ENCODE assay signal across 19 cellular contexts in the genomic region with DNA sequence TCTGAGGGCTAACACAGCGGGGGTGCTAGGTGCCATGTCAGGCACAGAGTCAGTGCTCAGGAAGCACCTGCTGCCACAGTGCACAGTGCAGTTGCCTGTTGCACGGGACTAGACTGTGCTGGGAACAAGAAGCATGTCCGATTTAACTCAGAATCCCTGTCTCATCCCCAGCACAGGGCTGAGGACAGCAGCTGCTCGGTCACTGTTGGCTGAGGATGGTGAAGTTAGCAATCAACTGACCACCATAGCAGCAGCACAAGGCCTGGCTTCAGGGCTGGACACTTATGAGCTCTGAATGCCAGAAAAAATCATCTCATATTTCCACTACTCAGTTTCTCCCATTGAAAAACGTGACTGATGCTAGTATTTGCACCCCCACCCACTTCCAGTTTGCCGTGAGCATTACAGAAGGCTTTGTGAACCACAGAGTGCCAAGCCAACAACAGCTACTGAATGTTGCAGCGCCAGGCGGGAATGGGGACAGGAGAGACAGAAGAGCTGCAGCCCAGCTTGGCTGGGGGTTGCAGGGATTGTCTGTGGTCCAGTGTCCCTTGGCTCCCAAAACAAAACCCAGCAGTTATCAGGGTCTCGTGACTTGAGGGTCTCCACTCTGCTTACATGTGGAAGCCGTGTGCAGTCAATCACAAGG.
"Had no signal": no experiment of that assay in that cellular context is flagged by ENCODE, and none has a peak within 500 bp of the region (broad histone marks: within the 10 kb centered on the region; RNA-seq: fewer than 3 reads in every experiment).

No MANE protein-coding gene starts in this region.

- H3K4me3 Mint-ChIP-seq: activated naive CD4-positive, alpha-beta T cell treated with anti-CD3 and anti-CD28 coated beads, Interleukin-2, amount 10 ng/mL, durations not matched to agents 7 days and 5 days; effector memory CD8-positive, alpha-beta T cell; mesothelial cell of epicardium; naive B cell; stimulated activated naive B cell treated with anti-CD40 and anti-IgM and Interleukin-4, amounts not matched to agents 10 μg/mL and 1 μg/mL and 100 μg/mL, for 72 hours had no signal

- H3K9me3 Mint-ChIP-seq: activated naive CD4-positive, alpha-beta T cell treated with anti-CD3 and anti-CD28 coated beads, Interleukin-2, amount 10 ng/mL, durations not matched to agents 7 days and 5 days; activated T-helper 2 cell treated with anti-CD3 and anti-CD28 coated beads, Interferon-gamma antibody, Interleukin-2, Interleukin-4, amounts not matched to agents 10 μg/mL and 5 μg/mL and 100 μg/mL, durations not matched to agents 14 hours and 24 hours and 36 hours; effector memory CD8-positive, alpha-beta T cell; mesothelial cell of epicardium; naive B cell; stimulated activated naive B cell treated with anti-CD40 and anti-IgM and Interleukin-4, amounts not matched to agents 10 μg/mL and 1 μg/mL and 100 μg/mL, for 72 hours had no signal

- H3K36me3 ChIP-seq: gastrocnemius medialis, right atrium auricular region, upper lobe of left lung had no signal

- H3K36me3 Mint-ChIP-seq: activated naive CD4-positive, alpha-beta T cell treated with anti-CD3 and anti-CD28 coated beads, Interleukin-2, amount 10 ng/mL, durations not matched to agents 7 days and 5 days; mesothelial cell of epicardium had no signal

- H3K27ac Mint-ChIP-seq: activated naive CD4-positive, alpha-beta T cell treated with anti-CD3 and anti-CD28 coated beads, Interleukin-2, amount 10 ng/mL, durations not matched to agents 7 days and 5 days; activated T-helper 2 cell treated with anti-CD3 and anti-CD28 coated beads, Interferon-gamma antibody, Interleukin-2, Interleukin-4, amounts not matched to agents 10 μg/mL and 5 μg/mL and 100 μg/mL, durations not matched to agents 14 hours and 24 hours and 36 hours; effector memory CD8-positive, alpha-beta T cell; mesothelial cell of epicardium had no signal

- DNase-seq: activated CD4-positive, alpha-beta T cell treated with anti-CD3 and anti-CD28 coated beads for 4 hours; activated naive CD4-positive, alpha-beta T cell treated with anti-CD3 and anti-CD28 coated beads, Interleukin-2, amount 10 ng/mL, durations not matched to agents 7 days and 5 days; activated T-cell treated with anti-CD3 and anti-CD28 coated beads for 4 hours; body of pancreas; effector memory CD8-positive, alpha-beta T cell; gastrocnemius medialis; kidney; naive B cell; spleen; stimulated activated CD4-positive, alpha-beta T cell treated with anti-CD3 and anti-CD28 coated beads, Interleukin-2, amount 100 ng/mL, for 24 hours; stimulated activated naive B cell treated with anti-CD40 and anti-IgM and Interleukin-4, amounts not matched to agents 10 μg/mL and 1 μg/mL and 100 μg/mL, for 72 hours; T-helper 1 cell had no signal

- H3K27me3 ChIP-seq: body of pancreas, gastrocnemius medialis, neutrophil, right atrium auricular region, spleen, upper lobe of left lung had no signal

- H3K4me1 ChIP-seq: body of pancreas, gastrocnemius medialis, upper lobe of left lung had no signal

- H3K27ac ChIP-seq: body of pancreas, epithelial cell of prostate, gastrocnemius medialis, neutrophil, right atrium auricular region, spleen, upper lobe of left lung, VCaP had no signal

- H3K27me3 Mint-ChIP-seq: activated naive CD4-positive, alpha-beta T cell treated with anti-CD3 and anti-CD28 coated beads, Interleukin-2, amount 10 ng/mL, durations not matched to agents 7 days and 5 days; effector memory CD8-positive, alpha-beta T cell; naive B cell; stimulated activated naive B cell treated with anti-CD40 and anti-IgM and Interleukin-4, amounts not matched to agents 10 μg/mL and 1 μg/mL and 100 μg/mL, for 72 hours had no signal

- H3K4me1 Mint-ChIP-seq: activated naive CD4-positive, alpha-beta T cell treated with anti-CD3 and anti-CD28 coated beads, Interleukin-2, amount 10 ng/mL, durations not matched to agents 7 days and 5 days; mesothelial cell of epicardium; stimulated activated naive B cell treated with anti-CD40 and anti-IgM and Interleukin-4, amounts not matched to agents 10 μg/mL and 1 μg/mL and 100 μg/mL, for 72 hours had no signal

- H3K9me3 ChIP-seq: body of pancreas, gastrocnemius medialis, neutrophil, right atrium auricular region, spleen, upper lobe of left lung had no signal

- H3K4me3 ChIP-seq: body of pancreas, gastrocnemius medialis, right atrium auricular region, spleen, upper lobe of left lung had no signal
